Comparison of ENCODE assay signal across 8 cellular contexts in the genomic region with DNA sequence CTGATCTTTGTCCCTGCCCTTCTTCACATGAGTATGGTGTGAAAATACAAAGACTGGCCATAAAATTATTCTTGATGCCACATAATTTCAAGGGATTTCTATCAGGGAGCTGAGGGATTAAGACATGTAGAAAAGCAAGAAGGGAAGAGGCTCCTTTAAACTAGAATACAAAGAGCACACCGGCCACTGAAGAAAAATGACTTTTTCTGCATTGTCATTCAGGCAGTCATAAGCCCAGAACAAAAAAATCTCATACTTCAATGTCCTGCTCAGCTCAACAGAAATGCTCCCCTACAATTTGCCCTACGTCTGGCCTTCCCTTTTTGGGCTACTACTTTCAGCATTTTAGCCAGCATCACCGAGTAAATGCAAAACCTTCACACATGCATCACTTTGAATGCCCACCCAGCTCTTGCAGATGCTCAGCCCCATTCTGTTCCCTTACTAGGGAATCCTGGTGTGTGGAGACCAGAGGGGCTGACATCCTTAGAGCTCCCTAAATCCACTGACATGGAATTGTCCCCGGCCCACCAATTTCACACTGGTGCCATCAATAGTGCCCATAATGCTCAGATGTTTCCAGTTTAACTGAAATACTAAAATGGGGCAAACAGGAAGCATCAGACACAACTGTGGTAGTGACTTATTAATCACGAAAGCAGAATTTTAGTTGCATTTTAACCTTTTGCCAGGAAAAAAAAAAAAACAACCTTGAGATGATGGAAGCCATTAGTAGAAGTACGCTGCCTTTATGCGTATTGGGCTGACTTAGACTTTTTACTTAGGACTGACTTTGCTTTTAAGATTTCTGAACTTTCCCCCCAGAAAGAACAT. TPM values are rescaled to one million over a fixed set of nuclear protein-coding genes. Genes with fewer than 3 reads are reported as not detected.
DNase-seq lines count a peak whose midpoint lies in the region; ATAC-seq and TF ChIP-seq lines count a peak whose summit lies in the region.
"Had no signal": no experiment of that assay in that cellular context is flagged by ENCODE, and none has a peak within 500 bp of the region (broad histone marks: within the 10 kb centered on the region; RNA-seq: fewer than 3 reads in every experiment).

No MANE protein-coding gene starts in this region.

- 49 to 52% methylated on average over 7 of the region's 7 CpGs for WGBS in GM23248 (ENCODE audit: low coverage in 1 of 2, low lambda C conversion rate in 2 of 2, missing lambda C conversion rate in 2 of 2), 2 experiments
- WGBS in hepatocyte (ENCODE audit: low lambda C conversion rate, missing lambda C conversion rate) = 95% methylated on average over 7 of the region's 7 CpGs

- intact Hi-C loops in activated CD4-positive, alpha-beta memory T cell treated with anti-CD3 and anti-CD28 coated beads for 36 hours (cut with micrococcal nuclease) = loop anchor here (2.0 to 5.0 kb wide), 3 partner anchors 37 to 165 kb away; a partner anchor contains a TSS

- peak overlapping the region; percentile 97 for H3K27ac Mint-ChIP-seq in activated CD4-positive, alpha-beta memory T cell treated with anti-CD3 and anti-CD28 coated beads for 36 hours
- peak overlapping the region; percentile 90 for H3K27ac Mint-ChIP-seq in stimulated activated memory B cell treated with anti-CD40 and anti-IgM and Interleukin-4, amounts not matched to agents 10 μg/mL and 1 μg/mL and 100 μg/mL, for 72 hours

- H4K20me1 ChIP-seq in GM23248 (ENCODE audit: insufficient read depth) (no peaks in the 10 kb centered on the region), hepatocyte (ENCODE audit: insufficient read depth, poor library complexity, severe bottlenecking) (peaks cover 12% of the 10 kb centered on the region)

- H3K4me3 ChIP-seq in GM23248 (peak overlapping the region; percentile 94), hepatocyte (no peak overlapping the region)

- H3K36me3 Mint-ChIP-seq in activated CD4-positive, alpha-beta memory T cell treated with anti-CD3 and anti-CD28 coated beads for 36 hours = peaks cover 63% of the 10 kb centered on the region
- peaks cover 65% of the 10 kb centered on the region for H3K36me3 Mint-ChIP-seq in stimulated activated memory B cell treated with anti-CD40 and anti-IgM and Interleukin-4, amounts not matched to agents 10 μg/mL and 1 μg/mL and 100 μg/mL, for 72 hours

- H3K27me3 ChIP-seq in GM23248 (replicated peaks; ENCODE audit: insufficient read depth) = no peaks in the 10 kb centered on the region
- H3K27me3 ChIP-seq in hepatocyte = no peaks in the 10 kb centered on the region

- H3K9me3 ChIP-seq in GM23248 (ENCODE audit: low read depth) = no peaks in the 10 kb centered on the region
- H3K9me3 ChIP-seq in hepatocyte (ENCODE audit: low read depth) = no peaks in the 10 kb centered on the region

- H3F3A ChIP-seq in GM23248 (ENCODE audit: insufficient read depth) = peaks cover 47% of the 10 kb centered on the region

- no peak for ATAC-seq in stimulated activated memory B cell treated with anti-CD40 and anti-IgM and Interleukin-4, amounts not matched to agents 10 μg/mL and 1 μg/mL and 100 μg/mL, for 72 hours
- ATAC-seq: esophagus mucosa had no signal

- H3K4me1 Mint-ChIP-seq in activated CD4-positive, alpha-beta memory T cell treated with anti-CD3 and anti-CD28 coated beads for 36 hours (ENCODE audit: low read depth) = peaks cover 64% of the 10 kb centered on the region
- H3K4me1 Mint-ChIP-seq in stimulated activated memory B cell treated with anti-CD40 and anti-IgM and Interleukin-4, amounts not matched to agents 10 μg/mL and 1 μg/mL and 100 μg/mL, for 72 hours = peaks cover 71% of the 10 kb centered on the region

- POLR2A ChIA-PET in activated CD4-positive, alpha-beta memory T cell treated with anti-CD3 and anti-CD28 coated beads for 36 hours (lab: Charles Lee) = interaction anchor here (0.6 to 8.5 kb wide), 14 partner anchors 9 to 1093 kb away, joined by 3 to 74 read pairs (median 4); a partner anchor contains a TSS

- no peak for TF ChIP-seq CTCF in hepatocyte (IDR thresholded peaks at IDR 0.05; ENCODE audit: poor library complexity)

- H3K4me3 Mint-ChIP-seq in activated CD4-positive, alpha-beta memory T cell treated with anti-CD3 and anti-CD28 coated beads for 36 hours = peak overlapping the region; percentile 93
- H3K4me3 Mint-ChIP-seq in stimulated activated memory B cell treated with anti-CD40 and anti-IgM and Interleukin-4, amounts not matched to agents 10 μg/mL and 1 μg/mL and 100 μg/mL, for 72 hours = peak overlapping the region; percentile 89

- peaks cover 73% of the 10 kb centered on the region for H3K79me2 ChIP-seq in GM23248 (ENCODE audit: insufficient read depth)
- peaks cover 53% of the 10 kb centered on the region for H3K79me2 ChIP-seq in hepatocyte

- no peaks in the 10 kb centered on the region for H3K9me3 Mint-ChIP-seq in activated CD4-positive, alpha-beta memory T cell treated with anti-CD3 and anti-CD28 coated beads for 36 hours
- no peaks in the 10 kb centered on the region for H3K9me3 Mint-ChIP-seq in stimulated activated memory B cell treated with anti-CD40 and anti-IgM and Interleukin-4, amounts not matched to agents 10 μg/mL and 1 μg/mL and 100 μg/mL, for 72 hours

- H3K9ac ChIP-seq in GM23248 = peak overlapping the region; percentile 86

- in situ Hi-C loops in GM23248 (cut with MboI) = no loop called here

- CTCF ChIA-PET in activated CD4-positive, alpha-beta memory T cell treated with anti-CD3 and anti-CD28 coated beads for 36 hours (lab: Charles Lee) = interaction anchor here (0.7 to 4.0 kb wide), 9 partner anchors 8 to 165 kb away, joined by 3 to 27 read pairs (median 4); no protein-coding TSS in a partner anchor

- H3K4me1 ChIP-seq in GM23248 (ENCODE audit: insufficient read depth) (peaks cover 70% of the 10 kb centered on the region), hepatocyte (ENCODE audit: insufficient read depth) (peaks cover 44% of the 10 kb centered on the region)

- H3K36me3 ChIP-seq in GM23248 (ENCODE audit: low read depth) = no peaks in the 10 kb centered on the region
- H3K36me3 ChIP-seq in hepatocyte (replicated peaks; ENCODE audit: insufficient read depth, low read depth) = no peaks in the 10 kb centered on the region

- H3K4me2 ChIP-seq in GM23248 (ENCODE audit: unreplicated experiment) (peak overlapping the region; percentile 98), hepatocyte (peak overlapping the region; percentile 92)

- H3K27me3 Mint-ChIP-seq in activated CD4-positive, alpha-beta memory T cell treated with anti-CD3 and anti-CD28 coated beads for 36 hours = no peaks in the 10 kb centered on the region
- no peaks in the 10 kb centered on the region for H3K27me3 Mint-ChIP-seq in stimulated activated memory B cell treated with anti-CD40 and anti-IgM and Interleukin-4, amounts not matched to agents 10 μg/mL and 1 μg/mL and 100 μg/mL, for 72 hours

- H3K27ac ChIP-seq in GM23248 = no peak overlapping the region
- no peak overlapping the region for H3K27ac ChIP-seq in hepatocyte

- DNase-seq in GM23248 (no peak), hepatocyte (ENCODE audit: low spot score) (no peak), dermis blood vessel endothelial cell (no peak), SK-N-DZ (ENCODE audit: low spot score) (no peak), epidermal melanocyte (ENCODE audit: insufficient read length, low spot score) (no peak)
- peak; percentile 45 for DNase-seq in activated CD4-positive, alpha-beta memory T cell treated with anti-CD3 and anti-CD28 coated beads for 36 hours

- H3K9me2 ChIP-seq in GM23248 (ENCODE audit: insufficient read depth) = no peaks in the 10 kb centered on the region
- H3K9me2 ChIP-seq in hepatocyte (replicated peaks; ENCODE audit: insufficient read depth) = no peaks in the 10 kb centered on the region

- H2AFZ ChIP-seq in GM23248 (no peak overlapping the region), hepatocyte (no peak overlapping the region)

RNA-seq across cellular contexts. Expression of a gene that starts 2.7 kb away (rescaled TPM):
- total RNA-seq in GM23248 (2014; rRNA removed; shearing (Covaris generic)) = 3.0 and 4.2 TPM in 2 replicates
- polyA plus RNA-seq in GM23248 (2016; fragmentation: Nextera tagmentation; extraction: Ambion mirVana) (2.7 and 3.4 TPM in 2 replicates), hepatocyte (3.0 TPM in 2 replicates)
- 10 to 100 TPM; 62.9 to 65.0 TPM for total RNA-seq in activated CD4-positive, alpha-beta memory T cell treated with anti-CD3 and anti-CD28 coated beads for 36 hours
- total RNA-seq in hepatocyte (2.3 and 3.0 TPM in 2 replicates), dermis blood vessel endothelial cell (3.2 and 4.1 TPM in 2 replicates)
- 3.2 and 3.7 TPM in 2 replicates for polyA plus RNA-seq in SK-N-DZ (2014; cell fraction: cytosol; rRNA removed)
- polyA plus RNA-seq in SK-N-DZ (2014; cell fraction: nucleus; rRNA removed) = 6.2 and 10.1 TPM in 2 replicates

RNA-seq across cellular contexts. Expression of a gene that starts 52.2 kb away (rescaled TPM):
- not detected in 2 replicates for total RNA-seq in GM23248 (2014; rRNA removed; shearing (Covaris generic))
- polyA plus RNA-seq in GM23248 (2016; fragmentation: Nextera tagmentation; extraction: Ambion mirVana) (not detected in 2 replicates), hepatocyte (0.19 and 0.31 TPM in 2 replicates)
- under 1 TPM in 1 of 2 experiments, not detected in 1; 0.12 TPM for total RNA-seq in activated CD4-positive, alpha-beta memory T cell treated with anti-CD3 and anti-CD28 coated beads for 36 hours
- total RNA-seq in hepatocyte (not detected in 2 replicates), dermis blood vessel endothelial cell (0.05 TPM in 1 of 2 replicates, not detected in the other)
- not detected in 2 replicates for polyA plus RNA-seq in SK-N-DZ (2014; cell fraction: cytosol; rRNA removed)
- not detected in 2 replicates for polyA plus RNA-seq in SK-N-DZ (2014; cell fraction: nucleus; rRNA removed)

Comparison
In these comparisons a context has a peak if more than half of its experiments do, and no peak if none do; other contexts are left out.
1. RNA of a gene that starts 2.7 kb away (total RNA-seq): 62.9 to 65.0 TPM in activated CD4-positive, alpha-beta memory T cell treated with anti-CD3 and anti-CD28 coated beads for 36 hours; 3.0 to 4.2 TPM in GM23248, 3.2 to 4.1 TPM in dermis blood vessel endothelial cell and 2.3 to 3.0 TPM in hepatocyte; every median in the first group is over 10 times any median in the second.